Comparison of ENCODE assay signal across 1 cellular context in genomic region chr21:37257526-37257966, GRCh38.
TF ChIP-seq lines count a peak whose summit lies in the region.

No MANE protein-coding gene starts in this region.

TF ChIP-seq in HepG2, 621 proteins besides CTCF, POLR2A, EP300 and RAD21 (continued from another document and continues in another):
- TF ChIP-seq, protein P1, sequence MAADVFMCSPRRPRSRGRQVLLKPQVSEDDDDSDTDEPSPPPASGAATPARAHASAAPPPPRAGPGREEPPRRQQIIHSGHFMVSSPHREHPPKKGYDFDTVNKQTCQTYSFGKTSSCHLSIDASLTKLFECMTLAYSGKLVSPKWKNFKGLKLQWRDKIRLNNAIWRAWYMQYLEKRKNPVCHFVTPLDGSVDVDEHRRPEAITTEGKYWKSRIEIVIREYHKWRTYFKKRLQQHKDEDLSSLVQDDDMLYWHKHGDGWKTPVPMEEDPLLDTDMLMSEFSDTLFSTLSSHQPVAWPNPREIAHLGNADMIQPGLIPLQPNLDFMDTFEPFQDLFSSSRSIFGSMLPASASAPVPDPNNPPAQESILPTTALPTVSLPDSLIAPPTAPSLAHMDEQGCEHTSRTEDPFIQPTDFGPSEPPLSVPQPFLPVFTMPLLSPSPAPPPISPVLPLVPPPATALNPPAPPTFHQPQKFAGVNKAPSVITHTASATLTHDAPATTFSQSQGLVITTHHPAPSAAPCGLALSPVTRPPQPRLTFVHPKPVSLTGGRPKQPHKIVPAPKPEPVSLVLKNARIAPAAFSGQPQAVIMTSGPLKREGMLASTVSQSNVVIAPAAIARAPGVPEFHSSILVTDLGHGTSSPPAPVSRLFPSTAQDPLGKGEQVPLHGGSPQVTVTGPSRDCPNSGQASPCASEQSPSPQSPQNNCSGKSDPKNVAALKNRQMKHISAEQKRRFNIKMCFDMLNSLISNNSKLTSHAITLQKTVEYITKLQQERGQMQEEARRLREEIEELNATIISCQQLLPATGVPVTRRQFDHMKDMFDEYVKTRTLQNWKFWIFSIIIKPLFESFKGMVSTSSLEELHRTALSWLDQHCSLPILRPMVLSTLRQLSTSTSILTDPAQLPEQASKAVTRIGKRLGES (CRISPR knock-in tag; IDR thresholded peaks at IDR 0.05; ENCODE audit: borderline replicate concordance): no peak
- TF ChIP-seq CCAR2 (optimal IDR thresholded peaks at IDR 0.05; ENCODE audit: low read depth, low read length) (no peak), SNAPC5 (CRISPR knock-in tag; IDR thresholded peaks at IDR 0.05; ENCODE audit: borderline replicate concordance) (no peak), ZNF790 (CRISPR knock-in tag; IDR thresholded peaks at IDR 0.05; ENCODE audit: borderline replicate concordance) (no peak), ZNF296 (CRISPR knock-in tag; conservative IDR thresholded peaks at IDR 0.05) (no peak), MYPOP (CRISPR knock-in tag; IDR thresholded peaks at IDR 0.05) (0 out of 2 replicates have a peak, but pooled peaks have one; percentile 86), HNRNPUL1 (IDR thresholded peaks at IDR 0.05; ENCODE audit: low read depth, low read length) (no peak), ZBED4 (CRISPR knock-in tag; IDR thresholded peaks at IDR 0.05; ENCODE audit: borderline replicate concordance) (no peak), ARID5B (CRISPR knock-in tag; IDR thresholded peaks at IDR 0.05) (no peak), NFATC3 (CRISPR knock-in tag; IDR thresholded peaks at IDR 0.05) (no peak), ZNF7 (CRISPR knock-in tag; IDR thresholded peaks at IDR 0.05) (no peak), ZSCAN5A (CRISPR knock-in tag; IDR thresholded peaks at IDR 0.05; ENCODE audit: borderline replicate concordance) (no peak; the same call in 1 of the 2 replicates), ZNF251 (CRISPR knock-in tag; IDR thresholded peaks at IDR 0.05) (no peak; the same call in 1 of the 2 replicates), SIN3B (IDR thresholded peaks at IDR 0.05; ENCODE audit: low read length) (no peak), ZNF652 (CRISPR knock-in tag; IDR thresholded peaks at IDR 0.05; ENCODE audit: borderline replicate concordance, low read depth) (no peak), FOXO4 (CRISPR knock-in tag; conservative IDR thresholded peaks at IDR 0.05) (no peak), PRDM10 (CRISPR knock-in tag; IDR thresholded peaks at IDR 0.05; ENCODE audit: low read depth) (no peak), ZNF3 (CRISPR knock-in tag; IDR thresholded peaks at IDR 0.05) (no peak), PAF1 (CRISPR knock-in tag; IDR thresholded peaks at IDR 0.05) (no peak), ZNF598 (CRISPR knock-in tag; IDR thresholded peaks at IDR 0.05; ENCODE audit: borderline replicate concordance) (no peak), BRF2 (CRISPR knock-in tag; IDR thresholded peaks at IDR 0.05) (no peak), ZNF292 (CRISPR knock-in tag; IDR thresholded peaks at IDR 0.05; ENCODE audit: borderline replicate concordance, low read depth) (no peak)
- TF ChIP-seq, protein P2, sequence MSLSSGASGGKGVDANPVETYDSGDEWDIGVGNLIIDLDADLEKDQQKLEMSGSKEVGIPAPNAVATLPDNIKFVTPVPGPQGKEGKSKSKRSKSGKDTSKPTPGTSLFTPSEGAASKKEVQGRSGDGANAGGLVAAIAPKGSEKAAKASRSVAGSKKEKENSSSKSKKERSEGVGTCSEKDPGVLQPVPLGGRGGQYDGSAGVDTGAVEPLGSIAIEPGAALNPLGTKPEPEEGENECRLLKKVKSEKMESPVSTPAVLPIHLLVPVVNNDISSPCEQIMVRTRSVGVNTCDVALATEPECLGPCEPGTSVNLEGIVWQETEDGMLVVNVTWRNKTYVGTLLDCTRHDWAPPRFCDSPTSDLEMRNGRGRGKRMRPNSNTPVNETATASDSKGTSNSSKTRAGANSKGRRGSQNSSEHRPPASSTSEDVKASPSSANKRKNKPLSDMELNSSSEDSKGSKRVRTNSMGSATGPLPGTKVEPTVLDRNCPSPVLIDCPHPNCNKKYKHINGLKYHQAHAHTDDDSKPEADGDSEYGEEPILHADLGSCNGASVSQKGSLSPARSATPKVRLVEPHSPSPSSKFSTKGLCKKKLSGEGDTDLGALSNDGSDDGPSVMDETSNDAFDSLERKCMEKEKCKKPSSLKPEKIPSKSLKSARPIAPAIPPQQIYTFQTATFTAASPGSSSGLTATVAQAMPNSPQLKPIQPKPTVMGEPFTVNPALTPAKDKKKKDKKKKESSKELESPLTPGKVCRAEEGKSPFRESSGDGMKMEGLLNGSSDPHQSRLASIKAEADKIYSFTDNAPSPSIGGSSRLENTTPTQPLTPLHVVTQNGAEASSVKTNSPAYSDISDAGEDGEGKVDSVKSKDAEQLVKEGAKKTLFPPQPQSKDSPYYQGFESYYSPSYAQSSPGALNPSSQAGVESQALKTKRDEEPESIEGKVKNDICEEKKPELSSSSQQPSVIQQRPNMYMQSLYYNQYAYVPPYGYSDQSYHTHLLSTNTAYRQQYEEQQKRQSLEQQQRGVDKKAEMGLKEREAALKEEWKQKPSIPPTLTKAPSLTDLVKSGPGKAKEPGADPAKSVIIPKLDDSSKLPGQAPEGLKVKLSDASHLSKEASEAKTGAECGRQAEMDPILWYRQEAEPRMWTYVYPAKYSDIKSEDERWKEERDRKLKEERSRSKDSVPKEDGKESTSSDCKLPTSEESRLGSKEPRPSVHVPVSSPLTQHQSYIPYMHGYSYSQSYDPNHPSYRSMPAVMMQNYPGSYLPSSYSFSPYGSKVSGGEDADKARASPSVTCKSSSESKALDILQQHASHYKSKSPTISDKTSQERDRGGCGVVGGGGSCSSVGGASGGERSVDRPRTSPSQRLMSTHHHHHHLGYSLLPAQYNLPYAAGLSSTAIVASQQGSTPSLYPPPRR (CRISPR knock-in tag; IDR thresholded peaks at IDR 0.05; ENCODE audit: borderline replicate concordance): peak; percentile 21; the same call in 1 of the 2 replicates
- TF ChIP-seq, protein P3, sequence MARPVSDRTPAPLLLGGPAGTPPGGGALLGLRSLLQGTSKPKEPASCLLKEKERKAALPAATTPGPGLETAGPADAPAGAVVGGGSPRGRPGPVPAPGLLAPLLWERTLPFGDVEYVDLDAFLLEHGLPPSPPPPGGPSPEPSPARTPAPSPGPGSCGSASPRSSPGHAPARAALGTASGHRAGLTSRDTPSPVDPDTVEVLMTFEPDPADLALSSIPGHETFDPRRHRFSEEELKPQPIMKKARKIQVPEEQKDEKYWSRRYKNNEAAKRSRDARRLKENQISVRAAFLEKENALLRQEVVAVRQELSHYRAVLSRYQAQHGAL (CRISPR knock-in tag; IDR thresholded peaks at IDR 0.05; ENCODE audit: not compliant biosample characterization): no peak
